Comparison of ENCODE assay signal across 9 cellular contexts in genomic region chr17:80145076-80146075, GRCh38. TPM values are rescaled to one million over a fixed set of nuclear protein-coding genes. Genes with fewer than 3 reads are reported as not detected.
DNase-seq lines count a peak whose midpoint lies in the region; ATAC-seq and TF ChIP-seq lines count a peak whose summit lies in the region.
"Had no signal": no experiment of that assay in that cellular context is flagged by ENCODE, and none has a peak within 500 bp of the region (broad histone marks: within the 10 kb centered on the region; RNA-seq: fewer than 3 reads in every experiment).

No MANE protein-coding gene starts in this region.

- no peak overlapping the region for H2BK12ac ChIP-seq in H9 (ENCODE audit: insufficient read length, low read depth, low read length)

- no peaks in the 10 kb centered on the region for H3K27me3 ChIP-seq in H9 (ENCODE audit: insufficient read depth, low read length)

- peaks cover 4% of the 10 kb centered on the region for H3K79me1 ChIP-seq in H9 (ENCODE audit: insufficient read depth, low read depth, low read length, poor library complexity, severe bottlenecking)

- DNase-seq in H9 (no peak), SK-N-MC (ENCODE audit: low read depth, low spot score) (no peak), fibroblast of pulmonary artery (ENCODE audit: low read depth) (no peak), skeletal muscle cell (ENCODE audit: low read depth) (no peak), NCI-H1436 (lab: John Stamatoyannopoulos, UW) (no peak), AML-193 (lab: John Stamatoyannopoulos, UW) (no peak), midbrain (lab: John Stamatoyannopoulos, UW) (no peak)

- H3K9me3 ChIP-seq in H9 (ENCODE audit: control insufficient read depth, low read depth, low read length): no peaks in the 10 kb centered on the region
- no peaks in the 10 kb centered on the region for H3K9me3 ChIP-seq in SK-N-MC (ENCODE audit: low read depth, low read length)

- H4K8ac ChIP-seq in H9 (replicated peaks; ENCODE audit: insufficient read length, low read depth, low read length): no peak overlapping the region

- TF ChIP-seq CTCF in H9 (conservative IDR thresholded peaks at IDR 0.05) (no peak), fibroblast of pulmonary artery (IDR thresholded peaks at IDR 0.05; ENCODE audit: low read length, missing control alignments) (no peak)

- H3K4ac ChIP-seq in H9 (ENCODE audit: low read depth, low read length): no peak overlapping the region

- H4K91ac ChIP-seq in H9 (ENCODE audit: insufficient read length, low read depth, low read length): no peak overlapping the region

- ATAC-seq in HG03432 (IDR thresholded peaks at IDR 0.05; ENCODE audit: unreplicated experiment): no peak

- no peak overlapping the region for H3K56ac ChIP-seq in H9 (ENCODE audit: insufficient read length, low read depth, low read length)

- H2BK120ac ChIP-seq in H9 (ENCODE audit: low read depth, low read length, poor library complexity, severe bottlenecking): no peak overlapping the region

- H3K23me2 ChIP-seq in H9 (ENCODE audit: insufficient read length, low read depth, low read length, poor library complexity, severe bottlenecking): peaks cover 6% of the 10 kb centered on the region

- H3K27ac ChIP-seq in H9 (ENCODE audit: insufficient read length, low read depth, low read length): no peak overlapping the region
- no peak overlapping the region for H3K27ac ChIP-seq in SK-N-MC

- H3K9ac ChIP-seq in H9 (ENCODE audit: extremely low read depth, insufficient read length, low read length): peak overlapping the region; percentile 20
- H3K9ac ChIP-seq in SK-N-MC (ENCODE audit: insufficient read length): peak overlapping the region; percentile 98

- H3K4me1 Mint-ChIP-seq in H9: peaks cover 16 to 32% of the 10 kb centered on the region in 2 experiments

- peaks cover 50% of the 10 kb centered on the region for H3K36me3 ChIP-seq in SK-N-MC (ENCODE audit: insufficient read depth, low read length)

- H3K4me3 ChIP-seq in SK-N-MC (peak overlapping the region; percentile 99), fibroblast of pulmonary artery (replicated peaks; ENCODE audit: low read depth, low read length) (peak overlapping the region; percentile 87), skeletal muscle cell (ENCODE audit: low read depth, low read length) (peak overlapping the region; percentile 94)

- H3K27ac Mint-ChIP-seq in H9: no peak overlapping the region; a peak in 1 of 7 replicates

- H2AFZ ChIP-seq in H9 (ENCODE audit: low read length): no peak overlapping the region

- H3K4me2 ChIP-seq in H9 (ENCODE audit: insufficient read depth, insufficient read length, low read length): peak overlapping the region; percentile 87

- no peaks in the 10 kb centered on the region for H3K27me3 Mint-ChIP-seq in H9 (ENCODE audit: low read depth)

- peaks cover 22% of the 10 kb centered on the region; the same call in 1 of the 2 replicates for H3K79me2 ChIP-seq in H9 (ENCODE audit: insufficient read depth, low read length)

- H2BK20ac ChIP-seq in H9 (ENCODE audit: low read depth, low read length, poor library complexity, severe bottlenecking): no peak overlapping the region

- peak overlapping the region; percentile 85 to 86 for H3K4me3 Mint-ChIP-seq in H9

- peaks cover 25 to 59% (median 54%) of the 10 kb centered on the region in 3 experiments; a peak in 6 of 7 replicates for H3K36me3 Mint-ChIP-seq in H9 (ENCODE audit: insufficient read depth in 1 of 3, low read depth in 3 of 3)

- H4K5ac ChIP-seq in H9 (ENCODE audit: insufficient read length, low read depth, low read length): no peak overlapping the region

- no peaks in the 10 kb centered on the region for H4K20me1 ChIP-seq in H9 (ENCODE audit: control insufficient read depth, insufficient read depth, insufficient read length)

- no peak overlapping the region for H2BK5ac ChIP-seq in H9 (ENCODE audit: insufficient read length, low read length)

- H3T11ph ChIP-seq in H9 (ENCODE audit: low read length): no peak overlapping the region

- no peak overlapping the region for H2AK5ac ChIP-seq in H9 (ENCODE audit: insufficient read length, low read length)

- no peak overlapping the region for H2BK15ac ChIP-seq in H9 (ENCODE audit: low read depth, low read length)

- H3K9me3 Mint-ChIP-seq in H9: no peaks in the 10 kb centered on the region

- no peak overlapping the region for H3K14ac ChIP-seq in H9 (ENCODE audit: insufficient read depth, low read length)

- H3K18ac ChIP-seq in H9 (ENCODE audit: insufficient read length, low read depth, low read length): no peak overlapping the region

- whole genome bisulfite sequencing in H9 (ENCODE audit: extremely low coverage, insufficient read length, low lambda C conversion rate): no CpG with 5 or more reads among the region's 10 CpGs

- H3K23ac ChIP-seq in H9 (ENCODE audit: insufficient read length, low read depth, low read length): no peak overlapping the region

- peaks cover 3% of the 10 kb centered on the region; the same call in 1 of the 2 replicates for H3K4me1 ChIP-seq in H9 (ENCODE audit: insufficient read depth, low read length)

RNA-seq across cellular contexts. Expression of gene EIF4A3, which starts 1.6 kb away (rescaled TPM):
- 162 and 168 TPM in 2 replicates for total RNA-seq in H9 (2021)

RNA-seq across cellular contexts. Expression of gene CARD14, which starts 24.5 kb away (rescaled TPM):
- total RNA-seq in H9 (2021): 0.24 and 0.35 TPM in 2 replicates
- total RNA-seq: pulmonary artery endothelial cell had no signal

RNA-seq across cellular contexts. Expression of gene GAA, which starts 44.0 kb away (rescaled TPM):
- total RNA-seq in H9 (2021): 28.9 and 30.3 TPM in 2 replicates
